10 cellular contexts compared by ENCODE assay signal in genomic region chr1:9798236-9799130, GRCh38. TPM values are rescaled to one million over a fixed set of nuclear protein-coding genes. Genes with fewer than 3 reads are reported as not detected.
DNase-seq lines count a peak whose midpoint lies in the region; ATAC-seq and TF ChIP-seq lines count a peak whose summit lies in the region.
"Had no signal": no experiment of that assay in that cellular context is flagged by ENCODE, and none has a peak within 500 bp of the region (broad histone marks: within the 10 kb centered on the region; RNA-seq: fewer than 3 reads in every experiment).

No MANE protein-coding gene starts in this region.

- H3K4me3 ChIP-seq in fibroblast of the aortic adventitia (ENCODE audit: low read depth, low read length) = peak overlapping the region; percentile 29

- peaks cover 55% of the 10 kb centered on the region for H3K4me1 Mint-ChIP-seq in T-helper 17 cell
- peaks cover 57% of the 10 kb centered on the region for H3K4me1 Mint-ChIP-seq in stimulated activated effector memory CD8-positive, alpha-beta T cell treated with anti-CD3 and anti-CD28 coated beads, Interleukin-12 subunit alpha, Interleukin-12 subunit beta, amount 100 ng/mL, for 72 hours

- H3K9me3 Mint-ChIP-seq in stimulated activated effector memory CD8-positive, alpha-beta T cell treated with anti-CD3 and anti-CD28 coated beads, Interleukin-12 subunit alpha, Interleukin-12 subunit beta, amount 100 ng/mL, for 72 hours = no peaks in the 10 kb centered on the region

- DNase-seq in NCI-H82 (lab: John Stamatoyannopoulos, UW) (peak; percentile 60), NCI-H82 treated with DMSO at 0.1 percent for 48 hours (lab: John Stamatoyannopoulos, UW; ENCODE audit: unreplicated experiment) (no peak), T-helper 17 cell (no peak), fibroblast of the aortic adventitia (ENCODE audit: low read depth) (peak; percentile 98), cerebellum (ENCODE audit: low spot score) (no peak)
- no peak for DNase-seq in stimulated activated effector memory CD8-positive, alpha-beta T cell treated with anti-CD3 and anti-CD28 coated beads, Interleukin-12 subunit alpha, Interleukin-12 subunit beta, amount 100 ng/mL, for 72 hours (ENCODE audit: low spot score in 2 of 2)
- DNase-seq: 8988T, OCI-M1 had no signal

- no peaks in the 10 kb centered on the region for H3K36me3 Mint-ChIP-seq in T-helper 17 cell (ENCODE audit: low read depth)
- no peaks in the 10 kb centered on the region for H3K36me3 Mint-ChIP-seq in stimulated activated effector memory CD8-positive, alpha-beta T cell treated with anti-CD3 and anti-CD28 coated beads, Interleukin-12 subunit alpha, Interleukin-12 subunit beta, amount 100 ng/mL, for 72 hours

- peak overlapping the region; percentile 97 for H3K27ac Mint-ChIP-seq in T-helper 17 cell
- H3K27ac Mint-ChIP-seq in stimulated activated effector memory CD8-positive, alpha-beta T cell treated with anti-CD3 and anti-CD28 coated beads, Interleukin-12 subunit alpha, Interleukin-12 subunit beta, amount 100 ng/mL, for 72 hours = no peak overlapping the region

- H3K9me3 ChIP-seq in T-helper 17 cell (ENCODE audit: control insufficient read depth, low read length, poor library complexity, severe bottlenecking) = no peaks in the 10 kb centered on the region

- ATAC-seq in T-helper 17 cell (no peak), GM18502 (IDR thresholded peaks at IDR 0.05; ENCODE audit: poor library complexity, unreplicated experiment) (no peak), HG02642 (IDR thresholded peaks at IDR 0.05; ENCODE audit: poor library complexity, unreplicated experiment) (no peak)
- no peak for ATAC-seq in stimulated activated effector memory CD8-positive, alpha-beta T cell treated with anti-CD3 and anti-CD28 coated beads, Interleukin-12 subunit alpha, Interleukin-12 subunit beta, amount 100 ng/mL, for 72 hours

- no peaks in the 10 kb centered on the region for H3K27me3 Mint-ChIP-seq in T-helper 17 cell

- no peak for TF ChIP-seq CTCF in fibroblast of the aortic adventitia (IDR thresholded peaks at IDR 0.05; ENCODE audit: insufficient read depth, low read length)

- peak overlapping the region; percentile 69 for H3K4me3 Mint-ChIP-seq in T-helper 17 cell
- H3K4me3 Mint-ChIP-seq in stimulated activated effector memory CD8-positive, alpha-beta T cell treated with anti-CD3 and anti-CD28 coated beads, Interleukin-12 subunit alpha, Interleukin-12 subunit beta, amount 100 ng/mL, for 72 hours = peak overlapping the region; percentile 71

RNA-seq across cellular contexts. Expression of gene CLSTN1, which starts 25.3 kb away (rescaled TPM):
- 10 to 100 TPM; 86.3 to 91.5 TPM for total RNA-seq in T-helper 17 cell
- total RNA-seq in fibroblast of the aortic adventitia (ENCODE audit: low replicate concordance) = 53.0 and 61.5 TPM in 2 replicates
- total RNA-seq in cerebellum = 94.4 TPM

Comparison
In these comparisons a context has a peak if more than half of its experiments do, and no peak if none do; other contexts are left out.
1. DNase-seq: peak in NCI-H82 (single experiment) and fibroblast of the aortic adventitia (single experiment); none in NCI-H82 treated with DMSO at 0.1 percent for 48 hours (single experiment), T-helper 17 cell (0 of 3), stimulated activated effector memory CD8-positive, alpha-beta T cell treated with anti-CD3 and anti-CD28 coated beads, Interleukin-12 subunit alpha, Interleukin-12 subunit beta, amount 100 ng/mL, for 72 hours (0 of 2) and cerebellum (single experiment).